25 cellular contexts compared by ENCODE assay signal in genomic region chr1:31849653-31850052, GRCh38. TPM values are rescaled to one million over a fixed set of nuclear protein-coding genes. Genes with fewer than 3 reads are reported as not detected.
DNase-seq lines count a peak whose midpoint lies in the region; ATAC-seq and TF ChIP-seq lines count a peak whose summit lies in the region.
"Had no signal": no experiment of that assay in that cellular context is flagged by ENCODE, and none has a peak within 500 bp of the region (broad histone marks: within the 10 kb centered on the region; RNA-seq: fewer than 3 reads in every experiment).

No MANE protein-coding gene starts in this region.

- peaks cover 59% of the 10 kb centered on the region for H3K4me1 ChIP-seq in CD8-positive, alpha-beta T cell (ENCODE audit: insufficient read depth, low read length)
- H3K4me1 ChIP-seq in sigmoid colon = no peaks in the 10 kb centered on the region

- no peak for TF ChIP-seq EP300 in sigmoid colon (IDR thresholded peaks at IDR 0.05)

- peaks cover 2% of the 10 kb centered on the region for H3K9me3 Mint-ChIP-seq in activated naive CD8-positive, alpha-beta T cell treated with anti-CD3 and anti-CD28 coated beads, Interleukin-2, amount 10 ng/mL, durations not matched to agents 7 days and 5 days
- no peaks in the 10 kb centered on the region for H3K9me3 Mint-ChIP-seq in activated naive CD8-positive, alpha-beta T cell treated with anti-CD3 and anti-CD28 coated beads, Interleukin-2, amount 50 U/mL, for 24 hours
- no peaks in the 10 kb centered on the region for H3K9me3 Mint-ChIP-seq in CD8-positive, alpha-beta T cell
- no peaks in the 10 kb centered on the region for H3K9me3 Mint-ChIP-seq in activated T-helper 17 cell treated with anti-CD3 and anti-CD28 coated beads, Interleukin-2, amount 50 U/mL, for 72 hours
- H3K9me3 Mint-ChIP-seq: HFFc6 had no signal

- H3K4me1 Mint-ChIP-seq in activated naive CD8-positive, alpha-beta T cell treated with anti-CD3 and anti-CD28 coated beads, Interleukin-2, amount 10 ng/mL, durations not matched to agents 7 days and 5 days = peaks cover 42% of the 10 kb centered on the region
- H3K4me1 Mint-ChIP-seq in activated naive CD8-positive, alpha-beta T cell treated with anti-CD3 and anti-CD28 coated beads, Interleukin-2, amount 50 U/mL, for 24 hours = peaks cover 48% of the 10 kb centered on the region
- H3K4me1 Mint-ChIP-seq in CD8-positive, alpha-beta T cell (ENCODE audit: low read depth) = peaks cover 59% of the 10 kb centered on the region
- H3K4me1 Mint-ChIP-seq in activated T-helper 17 cell treated with anti-CD3 and anti-CD28 coated beads, Interleukin-2, amount 50 U/mL, for 72 hours = peaks cover 29% of the 10 kb centered on the region

- no peaks in the 10 kb centered on the region for H3K27me3 ChIP-seq in CD8-positive, alpha-beta T cell (ENCODE audit: insufficient read depth, low read length)
- H3K27me3 ChIP-seq in sigmoid colon = no peaks in the 10 kb centered on the region
- H3K27me3 ChIP-seq: MG63 had no signal

- ATAC-seq in activated naive CD8-positive, alpha-beta T cell treated with anti-CD3 and anti-CD28 coated beads, Interleukin-2, amount 10 ng/mL, durations not matched to agents 7 days and 5 days (ENCODE audit: low read depth) = no peak
- ATAC-seq in activated naive CD8-positive, alpha-beta T cell treated with anti-CD3 and anti-CD28 coated beads, Interleukin-2, amount 50 U/mL, for 24 hours = no peak
- ATAC-seq in CD8-positive, alpha-beta T cell = no peak
- no peak for ATAC-seq in activated T-helper 17 cell treated with anti-CD3 and anti-CD28 coated beads, Interleukin-2, amount 50 U/mL, for 72 hours (replicated peaks)
- ATAC-seq in omental fat pad (ENCODE audit: low FRiP score) = no peak
- ATAC-seq: GM12878 had no signal

- H3K27ac Mint-ChIP-seq in activated naive CD8-positive, alpha-beta T cell treated with anti-CD3 and anti-CD28 coated beads, Interleukin-2, amount 10 ng/mL, durations not matched to agents 7 days and 5 days = peak overlapping the region; percentile 94
- no peak overlapping the region for H3K27ac Mint-ChIP-seq in activated naive CD8-positive, alpha-beta T cell treated with anti-CD3 and anti-CD28 coated beads, Interleukin-2, amount 50 U/mL, for 24 hours
- peak overlapping the region; percentile 94 for H3K27ac Mint-ChIP-seq in CD8-positive, alpha-beta T cell
- H3K27ac Mint-ChIP-seq in activated T-helper 17 cell treated with anti-CD3 and anti-CD28 coated beads, Interleukin-2, amount 50 U/mL, for 72 hours = peak overlapping the region; percentile 33
- H3K27ac Mint-ChIP-seq: HFFc6 had no signal

- no peak overlapping the region for H3K4me3 ChIP-seq in CD8-positive, alpha-beta T cell (ENCODE audit: low read depth, low read length)
- H3K4me3 ChIP-seq in sigmoid colon = no peak overlapping the region
- H3K4me3 ChIP-seq: GM12878, MG63, PC-9 had no signal

- TF ChIP-seq POLR2A in sigmoid colon (IDR thresholded peaks at IDR 0.05) = no peak

- peaks cover 3% of the 10 kb centered on the region for H3K36me3 Mint-ChIP-seq in activated naive CD8-positive, alpha-beta T cell treated with anti-CD3 and anti-CD28 coated beads, Interleukin-2, amount 10 ng/mL, durations not matched to agents 7 days and 5 days
- H3K36me3 Mint-ChIP-seq in activated naive CD8-positive, alpha-beta T cell treated with anti-CD3 and anti-CD28 coated beads, Interleukin-2, amount 50 U/mL, for 24 hours (ENCODE audit: low read depth) = no peaks in the 10 kb centered on the region
- H3K36me3 Mint-ChIP-seq in CD8-positive, alpha-beta T cell = no peaks in the 10 kb centered on the region
- no peaks in the 10 kb centered on the region for H3K36me3 Mint-ChIP-seq in activated T-helper 17 cell treated with anti-CD3 and anti-CD28 coated beads, Interleukin-2, amount 50 U/mL, for 72 hours (ENCODE audit: low read depth)

- H3K36me3 ChIP-seq in CD8-positive, alpha-beta T cell (ENCODE audit: insufficient read depth, low read length) = no peaks in the 10 kb centered on the region
- no peaks in the 10 kb centered on the region for H3K36me3 ChIP-seq in sigmoid colon
- H3K36me3 ChIP-seq: MG63 had no signal

- intact Hi-C loops in CD8-positive, alpha-beta T cell (cut with DNase I, micrococcal nuclease) = no loop called here
- intact Hi-C loops in sigmoid colon (cut with DNase I) = no loop called here

- no peak for DNase-seq in activated naive CD8-positive, alpha-beta T cell treated with anti-CD3 and anti-CD28 coated beads, Interleukin-2, amount 10 ng/mL, durations not matched to agents 7 days and 5 days
- DNase-seq in activated naive CD8-positive, alpha-beta T cell treated with anti-CD3 and anti-CD28 coated beads, Interleukin-2, amount 50 U/mL, for 24 hours = no peak
- no peak for DNase-seq in CD8-positive, alpha-beta T cell
- DNase-seq in sigmoid colon = peak; percentile 7
- no peak for DNase-seq in omental fat pad (ENCODE audit: low spot score)
- DNase-seq in dedifferentiated amniotic fluid mesenchymal stem cell (ENCODE audit: extremely low spot score) = no peak
- DNase-seq: DMS153, EL, H7, HFFc6, IMR-90, Kasumi-1, MG63, NCI-H1048, NCI-H1436, NCI-H1930, NCI-H226, NCI-H526, PC-9, SIG-M5 had no signal

- H3K9me3 ChIP-seq in CD8-positive, alpha-beta T cell (ENCODE audit: low read length) = no peaks in the 10 kb centered on the region
- no peaks in the 10 kb centered on the region for H3K9me3 ChIP-seq in sigmoid colon
- H3K9me3 ChIP-seq: MG63 had no signal

- H3K4me3 Mint-ChIP-seq in activated naive CD8-positive, alpha-beta T cell treated with anti-CD3 and anti-CD28 coated beads, Interleukin-2, amount 10 ng/mL, durations not matched to agents 7 days and 5 days = peak overlapping the region; percentile 73
- no peak overlapping the region for H3K4me3 Mint-ChIP-seq in activated naive CD8-positive, alpha-beta T cell treated with anti-CD3 and anti-CD28 coated beads, Interleukin-2, amount 50 U/mL, for 24 hours
- no peak overlapping the region for H3K4me3 Mint-ChIP-seq in CD8-positive, alpha-beta T cell
- H3K4me3 Mint-ChIP-seq in activated T-helper 17 cell treated with anti-CD3 and anti-CD28 coated beads, Interleukin-2, amount 50 U/mL, for 72 hours = peak overlapping the region; percentile 35
- H3K4me3 Mint-ChIP-seq: HFFc6 had no signal

- H3K27ac ChIP-seq in CD8-positive, alpha-beta T cell (ENCODE audit: low read depth, low read length) = no peak overlapping the region
- no peak overlapping the region for H3K27ac ChIP-seq in sigmoid colon
- H3K27ac ChIP-seq: C4-2B, HL-60, PC-9, RWPE1 had no signal

- POLR2A ChIA-PET in activated naive CD8-positive, alpha-beta T cell treated with anti-CD3 and anti-CD28 coated beads, Interleukin-2, amount 10 ng/mL, durations not matched to agents 7 days and 5 days (lab: Charles Lee) = interaction anchor here (1.4 to 2.2 kb wide), 2 partner anchors 21 to 39 kb away, joined by 8 to 9 read pairs; no protein-coding TSS in a partner anchor
- POLR2A ChIA-PET in CD8-positive, alpha-beta T cell (lab: Charles Lee) = interaction anchor here (1.0 kb wide), 1 partner anchor 68 kb away, joined by 3 read pairs; no protein-coding TSS in a partner anchor

- 85 to 88% methylated on average over 5 of the region's 5 CpGs for WGBS in sigmoid colon, 2 donors

- CTCF ChIA-PET in CD8-positive, alpha-beta T cell (lab: Charles Lee) = interaction anchor here (0.9 to 1.4 kb wide), 4 partner anchors 20 to 94 kb away, joined by 3 to 5 read pairs (median 3); partner anchors contain the start of gene SPOCD1

- H3K27me3 Mint-ChIP-seq in activated naive CD8-positive, alpha-beta T cell treated with anti-CD3 and anti-CD28 coated beads, Interleukin-2, amount 10 ng/mL, durations not matched to agents 7 days and 5 days = peaks cover 4% of the 10 kb centered on the region
- H3K27me3 Mint-ChIP-seq in activated naive CD8-positive, alpha-beta T cell treated with anti-CD3 and anti-CD28 coated beads, Interleukin-2, amount 50 U/mL, for 24 hours = no peaks in the 10 kb centered on the region
- H3K27me3 Mint-ChIP-seq in CD8-positive, alpha-beta T cell (ENCODE audit: low read depth) = no peaks in the 10 kb centered on the region
- H3K27me3 Mint-ChIP-seq in activated T-helper 17 cell treated with anti-CD3 and anti-CD28 coated beads, Interleukin-2, amount 50 U/mL, for 72 hours = no peaks in the 10 kb centered on the region

- TF ChIP-seq CTCF in CD8-positive, alpha-beta T cell (IDR thresholded peaks at IDR 0.05) = no peak
- no peak for TF ChIP-seq CTCF in sigmoid colon (IDR thresholded peaks at IDR 0.05)
- TF ChIP-seq CTCF in omental fat pad (IDR thresholded peaks at IDR 0.05) = no peak

RNA-seq across cellular contexts. Expression of gene SPOCD1, which starts 33.8 kb away (rescaled TPM):
- total RNA-seq in activated naive CD8-positive, alpha-beta T cell treated with anti-CD3 and anti-CD28 coated beads, Interleukin-2, amount 10 ng/mL, durations not matched to agents 7 days and 5 days = under 1 TPM; 0.34 to 0.36 TPM
- not detected for total RNA-seq in CD8-positive, alpha-beta T cell
- total RNA-seq in activated T-helper 17 cell treated with anti-CD3 and anti-CD28 coated beads, Interleukin-2, amount 50 U/mL, for 72 hours = 1 to 10 TPM in 1 of 2 donors, under 1 TPM in 1; 0.84 to 1.8 TPM
- total RNA-seq in sigmoid colon (under 1 TPM in 2 of 4 donors, not detected in 2; 0.14 to 0.55 TPM), omental fat pad (10 to 100 TPM in 2 of 4 donors, under 1 TPM in 1, not detected in 1; 0.63 to 23.9 (median 23.2) TPM)
- under 1 TPM in 1 of 3 donors, not detected in 2; 0.70 TPM for polyA plus RNA-seq in sigmoid colon

Comparison
In these comparisons a context has a peak if more than half of its experiments do, and no peak if none do; other contexts are left out.
1. H3K4me3 Mint-ChIP-seq: peak in activated naive CD8-positive, alpha-beta T cell treated with anti-CD3 and anti-CD28 coated beads, Interleukin-2, amount 10 ng/mL, durations not matched to agents 7 days and 5 days (single experiment) and activated T-helper 17 cell treated with anti-CD3 and anti-CD28 coated beads, Interleukin-2, amount 50 U/mL, for 72 hours (single experiment); none in activated naive CD8-positive, alpha-beta T cell treated with anti-CD3 and anti-CD28 coated beads, Interleukin-2, amount 50 U/mL, for 24 hours (single experiment) and CD8-positive, alpha-beta T cell (single experiment).